Comparison of ENCODE assay signal across 8 cellular contexts in genomic region chr20:36460648-36461599, GRCh38.
DNase-seq lines count a peak whose midpoint lies in the region; ATAC-seq and TF ChIP-seq lines count a peak whose summit lies in the region.

No MANE protein-coding gene starts in this region.

- peak; percentile 56 for ATAC-seq in GM21619 (IDR thresholded peaks at IDR 0.05; ENCODE audit: unreplicated experiment)

- H2AFZ ChIP-seq in PC-9, result peak overlapping the region; percentile 87

- H3K36me3 ChIP-seq in PC-9 (ENCODE audit: low read depth) (no peaks in the 10 kb centered on the region), esophagus muscularis mucosa (no peaks in the 10 kb centered on the region)

- H3F3A ChIP-seq in PC-9 (ENCODE audit: insufficient read depth, low read depth), result peaks cover 32% of the 10 kb centered on the region

- H3K79me2 ChIP-seq in PC-9 (ENCODE audit: low read depth), result peaks cover 35% of the 10 kb centered on the region

- H3K27ac ChIP-seq in PC-9 (peak overlapping the region; percentile 27; the same call in 1 of the 2 replicates), esophagus muscularis mucosa (replicated peaks in 1 of 4) (peak overlapping the region; percentile 96 to 99 (median 96))

- peak; percentile 50; the same call in 1 of the 2 replicates for TF ChIP-seq EP300 in Ishikawa (IDR thresholded peaks at IDR 0.05; ENCODE audit: borderline replicate concordance)
- TF ChIP-seq EP300 in esophagus muscularis mucosa (IDR thresholded peaks at IDR 0.05), result no peak

- peak; percentile 87 for TF ChIP-seq POLR2A in esophagus muscularis mucosa (IDR thresholded peaks at IDR 0.05; ENCODE audit: low read depth)

- no peaks in the 10 kb centered on the region for H3K9me2 ChIP-seq in PC-9 (ENCODE audit: insufficient read depth)

- H4K20me1 ChIP-seq in PC-9 (ENCODE audit: insufficient read depth), result peaks cover 26% of the 10 kb centered on the region

- H3K4me3 ChIP-seq in PC-9, result peak overlapping the region; percentile 43
- H3K4me3 ChIP-seq in esophagus muscularis mucosa, result peak overlapping the region; percentile 68 to 79 (median 76)

- TF ChIP-seq CTCF in PC-9 (conservative IDR thresholded peaks at IDR 0.05), result no peak
- peak in 2 of 3 experiments; percentile 16 to 37 for TF ChIP-seq CTCF in esophagus muscularis mucosa (IDR thresholded peaks at IDR 0.05)

- DNase-seq in DMS53 (lab: John Stamatoyannopoulos, UW) (peak; percentile 98), PC-9 (peak; percentile 76 to 86), esophagus muscularis mucosa (ENCODE audit: extremely low spot score) (peak; percentile 97), myocyte (ENCODE audit: low read depth) (peak; percentile 93)
- peak; percentile 88 to 89 for DNase-seq in activated T-cell treated with anti-CD3 and anti-CD28 coated beads, Interleukin-2, amount 50 U/mL, for 48 hours
- DNase-seq in stimulated activated CD8-positive, alpha-beta memory T cell treated with anti-CD3 and anti-CD28 coated beads, Interleukin-7, amount 100 ng/mL, for 24 hours (ENCODE audit: low read depth), result peak; percentile 75

- 47% methylated on average over 14 of the region's 96 CpGs for WGBS in esophagus muscularis mucosa

- intact Hi-C loops in PC-9 (cut with micrococcal nuclease; ENCODE audit: unreplicated experiment), result loop anchor here (5.0 kb wide), 1 partner anchor 146 kb away; the partner anchor contains the start of gene RAB5IF
- intact Hi-C loops in esophagus muscularis mucosa (cut with DNase I), result loop anchor here (5.0 kb wide), 1 partner anchor 81 kb away; the partner anchor contains the start of gene MYL9

- H3K4me1 ChIP-seq in PC-9 (replicated peaks; ENCODE audit: insufficient read depth) (peaks cover 39% of the 10 kb centered on the region), esophagus muscularis mucosa (peaks cover 38 to 48% (median 38%) of the 10 kb centered on the region in 4 donors)

- H3K27me3 ChIP-seq in PC-9 (ENCODE audit: insufficient read depth, low read depth) (no peaks in the 10 kb centered on the region), esophagus muscularis mucosa (no peaks in the 10 kb centered on the region)

- H3K9me3 ChIP-seq in PC-9 (ENCODE audit: insufficient read depth, low read depth) (no peaks in the 10 kb centered on the region), esophagus muscularis mucosa (no peaks in the 10 kb centered on the region)

- CTCF ChIA-PET in PC-9 (lab: Charles Lee), result interaction anchor here (0.5 kb wide), 2 partner anchors 332 to 422 kb away, joined by 3 to 4 read pairs; no protein-coding TSS in a partner anchor

- BruUV-seq in PC-9 (replicated peaks; lab: Mats Ljungman, UMichigan), result TSS peak; percentile 89

- peak overlapping the region; percentile 77 for H3K4me2 ChIP-seq in PC-9

- TF ChIP-seq RAD21 in Ishikawa (IDR thresholded peaks at IDR 0.05; ENCODE audit: low read depth), result no peak

- POLR2A ChIA-PET in PC-9 (lab: Charles Lee; ENCODE audit: unreplicated experiment), result interaction anchor here (0.6 kb wide), 2 partner anchors 112 to 1577 kb away, joined by 6 to 18 read pairs; partner anchors contain the start of gene TGIF2

TF ChIP-seq in Ishikawa, 13 proteins besides CTCF, POLR2A, EP300 and RAD21:
- TF ChIP-seq EGR1 (IDR thresholded peaks at IDR 0.05) (no peak), USF1 (IDR thresholded peaks at IDR 0.05) (no peak), TEAD4 (IDR thresholded peaks at IDR 0.05) (peak; percentile 58), REST (IDR thresholded peaks at IDR 0.05; ENCODE audit: low read depth) (no peak), NFIC (IDR thresholded peaks at IDR 0.05) (peak; percentile 16; the same call in 1 of the 2 replicates), TAF1 (IDR thresholded peaks at IDR 0.05; ENCODE audit: low read depth) (peak; percentile 68), YY1 (IDR thresholded peaks at IDR 0.05; ENCODE audit: low read depth) (no peak), MAX (IDR thresholded peaks at IDR 0.05) (peak; percentile 97), FOXM1 (IDR thresholded peaks at IDR 0.05; ENCODE audit: borderline replicate concordance, low read depth) (no peak), ZBTB7A (IDR thresholded peaks at IDR 0.05; ENCODE audit: low read depth) (no peak; the same call in 1 of the 2 replicates), CREB1 (IDR thresholded peaks at IDR 0.05; ENCODE audit: low read depth) (no peak), TCF12 (IDR thresholded peaks at IDR 0.05; ENCODE audit: low read depth) (peak; percentile 27; the same call in 1 of the 2 replicates), CEBPB (IDR thresholded peaks at IDR 0.05) (no peak)
TF ChIP-seq in Ishikawa: peak in this region for 5.

Comparison
In these comparisons a context has a peak if more than half of its experiments do, and no peak if none do; other contexts are left out.
1. Peak in every context shown above with its lines: DNase-seq, ATAC-seq, H3K4me3 ChIP-seq and H3K27ac ChIP-seq.